Comparison of ENCODE assay signal across 9 cellular contexts in the genomic region with DNA sequence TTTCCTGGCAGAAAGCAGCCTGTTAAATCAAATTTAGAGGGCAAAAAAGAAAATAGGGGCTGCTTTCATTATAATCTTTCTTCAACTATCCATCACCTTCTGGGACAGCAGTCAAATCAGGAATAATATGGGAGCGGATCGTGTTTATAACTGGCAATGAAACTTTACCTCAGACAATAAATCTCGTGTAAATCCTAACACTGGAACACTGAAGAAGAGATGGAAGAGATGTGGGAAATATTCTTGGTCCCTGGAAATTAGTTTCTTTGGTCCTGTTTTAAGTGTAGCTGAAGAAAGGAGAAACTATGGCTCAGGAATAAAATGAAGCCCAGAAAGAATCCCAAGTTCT.
A peak's percentile ranks its signal among the peaks of the same experiment; 100 is the strongest.
DNase-seq lines count a peak whose midpoint lies in the region; ATAC-seq and TF ChIP-seq lines count a peak whose summit lies in the region.
"Had no signal": no experiment of that assay in that cellular context is flagged by ENCODE, and none has a peak within 500 bp of the region (broad histone marks: within the 10 kb centered on the region; RNA-seq: fewer than 3 reads in every experiment).

No MANE protein-coding gene starts in this region.

- no peak overlapping the region for H2BK5ac ChIP-seq in trophoblast cell (ENCODE audit: low read depth, low read length, poor library complexity)

- H3K79me1 ChIP-seq in trophoblast cell (ENCODE audit: low read length) = no peaks in the 10 kb centered on the region

- H3K9ac ChIP-seq in SU-DHL-6 (ENCODE audit: low read length) (peak overlapping the region; percentile 57), trophoblast cell (ENCODE audit: low read length) (no peak overlapping the region)

- H3K23ac ChIP-seq in trophoblast cell (ENCODE audit: low read length) = no peak overlapping the region

- peaks cover 32% of the 10 kb centered on the region for H3F3A ChIP-seq in SU-DHL-6 (ENCODE audit: insufficient read depth)

- no peak for TF ChIP-seq CTCF in GM06990 (IDR thresholded peaks at IDR 0.05; ENCODE audit: insufficient read depth, low read length, poor library complexity, severe bottlenecking)
- no peak for TF ChIP-seq CTCF in SU-DHL-6 (IDR thresholded peaks at IDR 0.05; ENCODE audit: insufficient read depth, low read length, poor library complexity, severe bottlenecking)
- TF ChIP-seq CTCF in foreskin keratinocyte (conservative IDR thresholded peaks at IDR 0.05) = no peak
- TF ChIP-seq CTCF in sigmoid colon (IDR thresholded peaks at IDR 0.05) = no peak

- H3K4ac ChIP-seq in trophoblast cell (ENCODE audit: low read depth, low read length) = no peak overlapping the region

- H3K9me3 ChIP-seq in SU-DHL-6 (ENCODE audit: insufficient read depth, low read length) (no peaks in the 10 kb centered on the region), sigmoid colon (no peaks in the 10 kb centered on the region), trophoblast cell (ENCODE audit: insufficient read depth, low read depth, low read length) (no peaks in the 10 kb centered on the region)

- no peak overlapping the region for H4K8ac ChIP-seq in trophoblast cell (ENCODE audit: low read depth, low read length)

- H3K9me2 ChIP-seq in SU-DHL-6 (replicated peaks; ENCODE audit: insufficient read depth, low read length) = no peaks in the 10 kb centered on the region

- H3K4me1 ChIP-seq in foreskin keratinocyte (peaks cover 21% of the 10 kb centered on the region), sigmoid colon (peaks cover 0 to 32% (median 29%) of the 10 kb centered on the region in 4 donors), trophoblast cell (ENCODE audit: control insufficient read depth in 1 of 2, insufficient read depth in 2 of 2, low read length in 2 of 2) (peaks cover 3 to 4% of the 10 kb centered on the region in 2 experiments)

- H3K4me3 ChIP-seq in GM06990 (replicated peaks; ENCODE audit: low read depth, low read length) (peak overlapping the region; percentile 61), SU-DHL-6 (ENCODE audit: insufficient read depth, low read length, poor library complexity, severe bottlenecking) (peak overlapping the region; percentile 31), sigmoid colon (peak overlapping the region; percentile 22 to 47 (median 38)), trophoblast cell (ENCODE audit: low read depth, low read length) (no peak overlapping the region)

- peak overlapping the region; percentile 22 for H2AFZ ChIP-seq in SU-DHL-6 (ENCODE audit: low read depth, low read length, severe bottlenecking)
- no peak overlapping the region for H2AFZ ChIP-seq in trophoblast cell (ENCODE audit: insufficient read depth, low read length, poor library complexity)

- H3K27ac ChIP-seq in SU-DHL-6 (ENCODE audit: low read depth, low read length) (peak overlapping the region; percentile 94), foreskin keratinocyte (peak overlapping the region; percentile 6), sigmoid colon (peak overlapping the region; percentile 56 to 77 (median 70)), trophoblast cell (ENCODE audit: low read depth, low read length) (no peak overlapping the region)

- no peak overlapping the region for H4K12ac ChIP-seq in trophoblast cell (ENCODE audit: low read depth, low read length)

- TF ChIP-seq POLR2A in sigmoid colon (IDR thresholded peaks at IDR 0.05) = no peak

- H3K18ac ChIP-seq in trophoblast cell (ENCODE audit: low read length) = no peak overlapping the region

- no peak overlapping the region for H3K14ac ChIP-seq in trophoblast cell (ENCODE audit: low read length)

- H3K4me2 ChIP-seq in SU-DHL-6 (ENCODE audit: low read depth, low read length, poor library complexity, severe bottlenecking) (peak overlapping the region; percentile 71), trophoblast cell (ENCODE audit: low read length) (no peak overlapping the region)

- ATAC-seq in foreskin keratinocyte (no peak), HG03025 (IDR thresholded peaks at IDR 0.05; ENCODE audit: low FRiP score, unreplicated experiment) (no peak)

- peaks cover 5% of the 10 kb centered on the region; the same call in 1 of the 2 replicates for H3K79me2 ChIP-seq in SU-DHL-6 (ENCODE audit: insufficient read depth, low read length)
- H3K79me2 ChIP-seq in trophoblast cell (ENCODE audit: control insufficient read depth, insufficient read depth, low read length, poor library complexity) = no peaks in the 10 kb centered on the region

- H2BK120ac ChIP-seq in trophoblast cell (ENCODE audit: insufficient read depth, low read length, poor library complexity) = no peak overlapping the region

- H4K20me1 ChIP-seq in SU-DHL-6 (ENCODE audit: low read depth, low read length) = no peaks in the 10 kb centered on the region

- TF ChIP-seq EP300 in sigmoid colon (IDR thresholded peaks at IDR 0.05) = no peak

- DNase-seq in GM06990 (ENCODE audit: extremely low read depth, insufficient read length) = no peak
- DNase-seq in foreskin keratinocyte = no peak
- DNase-seq in sigmoid colon = no peak
- DNase-seq in ureter (ENCODE audit: low spot score) = no peak
- no peak for DNase-seq in NCI-H2029 (lab: John Stamatoyannopoulos, UW)
- DNase-seq in trophoblast cell = no peak
- DNase-seq: HCEC 1CT had no signal

- intact Hi-C loops in sigmoid colon (cut with DNase I) = loop anchor here (5.0 kb wide), 1 partner anchor 79 kb away; a partner anchor contains a TSS

- no peak overlapping the region for H2AK5ac ChIP-seq in trophoblast cell (ENCODE audit: low read length)

- H4K91ac ChIP-seq in trophoblast cell (ENCODE audit: low read depth, low read length) = no peak overlapping the region

- no peak overlapping the region for H2BK12ac ChIP-seq in trophoblast cell (ENCODE audit: low read length)

- no peaks in the 10 kb centered on the region for H3K27me3 ChIP-seq in GM06990 (replicated peaks; ENCODE audit: control insufficient read depth, insufficient read depth, low read length)
- no peaks in the 10 kb centered on the region for H3K27me3 ChIP-seq in SU-DHL-6 (ENCODE audit: low read length)
- no peaks in the 10 kb centered on the region for H3K27me3 ChIP-seq in foreskin keratinocyte
- no peaks in the 10 kb centered on the region for H3K27me3 ChIP-seq in sigmoid colon
- no peaks in the 10 kb centered on the region for H3K27me3 ChIP-seq in trophoblast cell (ENCODE audit: insufficient read depth, low read length)

- H3K36me3 ChIP-seq in GM06990 (ENCODE audit: control insufficient read depth, insufficient read depth, low read length) = no peaks in the 10 kb centered on the region; the same call in 1 of the 2 replicates
- H3K36me3 ChIP-seq in SU-DHL-6 (ENCODE audit: low read length) = no peaks in the 10 kb centered on the region
- no peaks in the 10 kb centered on the region for H3K36me3 ChIP-seq in sigmoid colon
- H3K36me3 ChIP-seq in trophoblast cell (ENCODE audit: control insufficient read depth in 1 of 2, insufficient read depth in 2 of 2, low read length in 2 of 2) = no peaks in the 10 kb centered on the region

- 7 to 31% methylated on average over 3 of the region's 3 CpGs for WGBS in sigmoid colon, 2 donors
- no CpG with 5 or more reads among the region's 3 CpGs for WGBS in trophoblast cell (ENCODE audit: extremely low coverage, insufficient coverage, insufficient read length)
